25 cellular contexts compared by ENCODE assay signal in the genomic region with DNA sequence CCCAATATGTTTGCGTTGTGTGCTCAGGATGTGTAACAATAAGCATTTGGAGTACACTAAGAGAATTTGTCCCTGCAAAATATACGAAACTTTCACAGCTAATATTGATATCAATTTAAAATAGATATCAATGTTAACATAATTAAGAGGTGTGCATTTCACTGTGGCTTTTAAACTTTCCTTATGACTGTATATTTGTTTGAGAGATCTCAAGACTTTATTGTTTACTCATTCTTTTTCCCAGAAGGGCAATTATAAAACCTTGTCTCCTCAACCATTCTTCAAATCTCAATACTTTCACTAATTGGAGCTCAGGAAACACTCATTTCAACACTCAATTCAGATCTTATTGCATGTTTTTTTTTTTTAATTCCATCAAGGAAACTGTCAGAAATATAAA.
"Had no signal": no experiment of that assay in that cellular context is flagged by ENCODE, and none has a peak within 500 bp of the region (broad histone marks: within the 10 kb centered on the region; RNA-seq: fewer than 3 reads in every experiment).

No MANE protein-coding gene starts in this region.

- H3K27me3 ChIP-seq: neural progenitor cell, ovary, right lobe of liver, sigmoid colon, stomach, thyroid gland, tibial nerve, upper lobe of left lung, vagina had no signal

- H3K4me1 ChIP-seq: parathyroid adenoma, thyroid gland, vagina had no signal

- H3K27ac ChIP-seq: neural progenitor cell, ovary, parathyroid adenoma, right lobe of liver, sigmoid colon, thoracic aorta, thyroid gland, tibial nerve, upper lobe of left lung, vagina had no signal

- H3K9ac ChIP-seq: neural progenitor cell, parathyroid adenoma had no signal

- H3K9me3 ChIP-seq: ovary, psoas muscle, right lobe of liver, sigmoid colon, stomach, thoracic aorta, thyroid gland, tibial nerve, upper lobe of left lung, vagina had no signal

- FAIRE-seq: urothelium cell line had no signal

- DNase-seq: occipital lobe; ovary; posterior cingulate gyrus; psoas muscle; right cardiac atrium; right lobe of liver; sigmoid colon; small intestine; stimulated activated CD4-positive, alpha-beta T cell treated with anti-CD3 and anti-CD28 coated beads, Interleukin-15, amount 100 ng/mL, for 24 hours; stimulated activated CD4-positive, alpha-beta T cell treated with anti-CD3 and anti-CD28 coated beads, Interleukin-2, amount 100 ng/mL, for 24 hours; stimulated activated CD4-positive, alpha-beta T cell treated with anti-CD3 and anti-CD28 coated beads, Interleukin-2, amount 100 ng/mL, for 48 hours; stimulated activated CD4-positive, alpha-beta T cell treated with anti-CD3 and anti-CD28 coated beads, Interleukin-4, amount 100 ng/mL, for 24 hours; stimulated activated naive B cell treated with anti-CD40 and anti-IgM and Interleukin-4, amounts not matched to agents 10 μg/mL and 1 μg/mL and 100 μg/mL, for 72 hours; stimulated activated naive CD4-positive, alpha-beta T cell treated with Interleukin-2 at 50 U/mL for 16 hours; stomach; thyroid gland; trophoblast cell; upper lobe of left lung had no signal

- H3K36me3 ChIP-seq: neural progenitor cell, ovary, right lobe of liver, sigmoid colon, stomach, thoracic aorta, thyroid gland, tibial nerve, upper lobe of left lung, vagina had no signal

- H3K4me2 ChIP-seq: neural progenitor cell had no signal

- H3K79me2 ChIP-seq: parathyroid adenoma had no signal

- ATAC-seq: psoas muscle; right cardiac atrium; right lobe of liver; stimulated activated effector memory CD8-positive, alpha-beta T cell treated with anti-CD3 and anti-CD28 coated beads, Interleukin-12 subunit alpha, Interleukin-12 subunit beta, amount 100 ng/mL, for 72 hours; stimulated activated naive B cell treated with anti-CD40 and anti-IgM and Interleukin-4, amounts not matched to agents 10 μg/mL and 1 μg/mL and 100 μg/mL, for 72 hours had no signal

- H3K4me3 ChIP-seq: neural progenitor cell, ovary, psoas muscle, right lobe of liver, sigmoid colon, stomach, thoracic aorta, thyroid gland, tibial nerve, upper lobe of left lung, vagina had no signal
